Comparison of ENCODE assay signal across 1 cellular context in genomic region chr10:34555653-34556052, GRCh38.
TF ChIP-seq lines count a peak whose summit lies in the region.

No MANE protein-coding gene starts in this region.

TF ChIP-seq in H1, 55 proteins besides CTCF, POLR2A, EP300 and RAD21:
- TF ChIP-seq TAF7 (optimal IDR thresholded peaks at IDR 0.05; ENCODE audit: borderline replicate concordance, low read depth, low read length), result no peak
- TF ChIP-seq CHD1 (IDR thresholded peaks at IDR 0.05; ENCODE audit: low read depth, low read length), result no peak
- TF ChIP-seq CREB1 (IDR thresholded peaks at IDR 0.05), result peak; percentile 78
- TF ChIP-seq BRCA1 (IDR thresholded peaks at IDR 0.05; ENCODE audit: low read depth, low read length), result no peak
